In genomic region chr18:70036771-70037452, GRCh38 we compare ENCODE assay signal across 1 cellular context.
TF ChIP-seq lines count a peak whose summit lies in the region.

No MANE protein-coding gene starts in this region.

TF ChIP-seq in GM12878, 131 proteins besides CTCF, POLR2A, EP300 and RAD21 (continued from another document and continues in another):
- TF ChIP-seq ZBTB4 (CRISPR knock-in tag; IDR thresholded peaks at IDR 0.05) (no peak), ETV6 (conservative IDR thresholded peaks at IDR 0.05 in 1 of 2, IDR thresholded peaks at IDR 0.05 in 1 of 2; ENCODE audit: borderline replicate concordance in 1 of 2, low read depth in 1 of 2) (peak in 1 of 2 experiments; percentile 51; a peak in 1 of 4 replicates), STAT1 (conservative IDR thresholded peaks at IDR 0.05) (no peak), RCOR1 (conservative IDR thresholded peaks at IDR 0.05; ENCODE audit: low read depth, low read length) (no peak; the same call in 1 of the 2 replicates), ZBTB33 (IDR thresholded peaks at IDR 0.05) (no peak), RELA (IDR thresholded peaks at IDR 0.05; ENCODE audit: borderline replicate concordance, partially characterized antibody) (no peak), TBL1XR1 (IDR thresholded peaks at IDR 0.05; ENCODE audit: low read depth, low read length) (peak; percentile 37; the same call in 1 of the 2 replicates), TCF3 (IDR thresholded peaks at IDR 0.05; ENCODE audit: borderline replicate concordance, insufficient read depth, low read depth, low read length) (peak; percentile 79), BCLAF1 (IDR thresholded peaks at IDR 0.05) (no peak), MYC (IDR thresholded peaks at IDR 0.05; ENCODE audit: insufficient read depth, insufficient read length, insufficient replicate concordance, low read length, severe bottlenecking) (no peak), CBFB (IDR thresholded peaks at IDR 0.05; ENCODE audit: low read depth) (no peak), EGR1 (IDR thresholded peaks at IDR 0.05; ENCODE audit: borderline replicate concordance in 1 of 2, low read depth in 2 of 2, low read length in 2 of 2) (no peak), HDAC2 (IDR thresholded peaks at IDR 0.05) (no peak), SIX5 (IDR thresholded peaks at IDR 0.05; ENCODE audit: low read depth, low read length, severe bottlenecking) (no peak), KDM1A (IDR thresholded peaks at IDR 0.05; ENCODE audit: borderline replicate concordance) (no peak), KAT2A (conservative IDR thresholded peaks at IDR 0.05; ENCODE audit: control insufficient read depth, low read depth, low read length) (no peak), RAD51 (IDR thresholded peaks at IDR 0.05) (peak; percentile 76), NFYA (IDR thresholded peaks at IDR 0.05; ENCODE audit: borderline replicate concordance, low read depth, low read length) (no peak), NFIC (IDR thresholded peaks at IDR 0.05; ENCODE audit: low read depth, low read length) (peak; percentile 87), SMC3 (IDR thresholded peaks at IDR 0.05; ENCODE audit: borderline replicate concordance, low read length) (no peak), ZNF622 (IDR thresholded peaks at IDR 0.05) (no peak), WRNIP1 (IDR thresholded peaks at IDR 0.05; ENCODE audit: borderline replicate concordance, low read depth, low read length) (no peak), JUNB (IDR thresholded peaks at IDR 0.05) (peak; percentile 86), ASH2L (IDR thresholded peaks at IDR 0.05; ENCODE audit: borderline replicate concordance, low read depth) (no peak), MYB (IDR thresholded peaks at IDR 0.05; ENCODE audit: borderline replicate concordance, low read depth, low read length) (no peak), NBN (IDR thresholded peaks at IDR 0.05) (0 out of 2 replicates have a peak, but pooled peaks have one; percentile 32), NFXL1 (IDR thresholded peaks at IDR 0.05; ENCODE audit: borderline replicate concordance) (no peak), CREM (IDR thresholded peaks at IDR 0.05; ENCODE audit: low read depth) (peak; percentile 83), CBX3 (IDR thresholded peaks at IDR 0.05; ENCODE audit: borderline replicate concordance, low read depth) (no peak), RB1 (IDR thresholded peaks at IDR 0.05; ENCODE audit: borderline replicate concordance) (no peak), ELK1 (IDR thresholded peaks at IDR 0.05; ENCODE audit: low read depth, low read length) (no peak), PBX3 (IDR thresholded peaks at IDR 0.05; ENCODE audit: insufficient replicate concordance, low read depth, low read length) (no peak), SP1 (IDR thresholded peaks at IDR 0.05; ENCODE audit: low read depth, low read length) (no peak), ESRRA (IDR thresholded peaks at IDR 0.05; ENCODE audit: low read length) (no peak), SMAD5 (IDR thresholded peaks at IDR 0.05; ENCODE audit: low read depth) (no peak)
- TF ChIP-seq, protein P1, sequence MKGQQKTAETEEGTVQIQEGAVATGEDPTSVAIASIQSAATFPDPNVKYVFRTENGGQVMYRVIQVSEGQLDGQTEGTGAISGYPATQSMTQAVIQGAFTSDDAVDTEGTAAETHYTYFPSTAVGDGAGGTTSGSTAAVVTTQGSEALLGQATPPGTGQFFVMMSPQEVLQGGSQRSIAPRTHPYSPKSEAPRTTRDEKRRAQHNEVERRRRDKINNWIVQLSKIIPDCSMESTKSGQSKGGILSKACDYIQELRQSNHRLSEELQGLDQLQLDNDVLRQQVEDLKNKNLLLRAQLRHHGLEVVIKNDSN (IDR thresholded peaks at IDR 0.05; ENCODE audit: borderline replicate concordance, extremely low read length, insufficient read depth, low read depth, low read length), result no peak
- TF ChIP-seq, protein P2, sequence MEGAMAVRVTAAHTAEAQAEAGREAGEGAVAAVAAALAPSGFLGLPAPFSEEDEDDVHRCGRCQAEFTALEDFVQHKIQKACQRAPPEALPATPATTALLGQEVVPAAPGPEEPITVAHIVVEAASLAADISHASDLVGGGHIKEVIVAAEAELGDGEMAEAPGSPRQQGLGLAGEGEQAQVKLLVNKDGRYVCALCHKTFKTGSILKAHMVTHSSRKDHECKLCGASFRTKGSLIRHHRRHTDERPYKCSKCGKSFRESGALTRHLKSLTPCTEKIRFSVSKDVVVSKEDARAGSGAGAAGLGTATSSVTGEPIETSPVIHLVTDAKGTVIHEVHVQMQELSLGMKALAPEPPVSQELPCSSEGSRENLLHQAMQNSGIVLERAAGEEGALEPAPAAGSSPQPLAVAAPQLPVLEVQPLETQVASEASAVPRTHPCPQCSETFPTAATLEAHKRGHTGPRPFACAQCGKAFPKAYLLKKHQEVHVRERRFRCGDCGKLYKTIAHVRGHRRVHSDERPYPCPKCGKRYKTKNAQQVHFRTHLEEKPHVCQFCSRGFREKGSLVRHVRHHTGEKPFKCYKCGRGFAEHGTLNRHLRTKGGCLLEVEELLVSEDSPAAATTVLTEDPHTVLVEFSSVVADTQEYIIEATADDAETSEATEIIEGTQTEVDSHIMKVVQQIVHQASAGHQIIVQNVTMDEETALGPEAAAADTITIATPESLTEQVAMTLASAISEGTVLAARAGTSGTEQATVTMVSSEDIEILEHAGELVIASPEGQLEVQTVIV (IDR thresholded peaks at IDR 0.05; ENCODE audit: borderline replicate concordance, partially characterized antibody), result no peak
- TF ChIP-seq, protein P3, sequence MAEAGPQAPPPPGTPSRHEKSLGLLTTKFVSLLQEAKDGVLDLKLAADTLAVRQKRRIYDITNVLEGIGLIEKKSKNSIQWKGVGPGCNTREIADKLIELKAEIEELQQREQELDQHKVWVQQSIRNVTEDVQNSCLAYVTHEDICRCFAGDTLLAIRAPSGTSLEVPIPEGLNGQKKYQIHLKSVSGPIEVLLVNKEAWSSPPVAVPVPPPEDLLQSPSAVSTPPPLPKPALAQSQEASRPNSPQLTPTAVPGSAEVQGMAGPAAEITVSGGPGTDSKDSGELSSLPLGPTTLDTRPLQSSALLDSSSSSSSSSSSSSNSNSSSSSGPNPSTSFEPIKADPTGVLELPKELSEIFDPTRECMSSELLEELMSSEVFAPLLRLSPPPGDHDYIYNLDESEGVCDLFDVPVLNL (IDR thresholded peaks at IDR 0.05; ENCODE audit: low read depth, low read length), result no peak
- TF ChIP-seq, protein P4, sequence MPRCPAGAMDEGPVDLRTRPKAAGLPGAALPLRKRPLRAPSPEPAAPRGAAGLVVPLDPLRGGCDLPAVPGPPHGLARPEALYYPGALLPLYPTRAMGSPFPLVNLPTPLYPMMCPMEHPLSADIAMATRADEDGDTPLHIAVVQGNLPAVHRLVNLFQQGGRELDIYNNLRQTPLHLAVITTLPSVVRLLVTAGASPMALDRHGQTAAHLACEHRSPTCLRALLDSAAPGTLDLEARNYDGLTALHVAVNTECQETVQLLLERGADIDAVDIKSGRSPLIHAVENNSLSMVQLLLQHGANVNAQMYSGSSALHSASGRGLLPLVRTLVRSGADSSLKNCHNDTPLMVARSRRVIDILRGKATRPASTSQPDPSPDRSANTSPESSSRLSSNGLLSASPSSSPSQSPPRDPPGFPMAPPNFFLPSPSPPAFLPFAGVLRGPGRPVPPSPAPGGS (IDR thresholded peaks at IDR 0.05; ENCODE audit: borderline replicate concordance, insufficient read depth, low read depth, low read length, poor library complexity, severe bottlenecking), result peak; percentile 68
- TF ChIP-seq, protein P5, sequence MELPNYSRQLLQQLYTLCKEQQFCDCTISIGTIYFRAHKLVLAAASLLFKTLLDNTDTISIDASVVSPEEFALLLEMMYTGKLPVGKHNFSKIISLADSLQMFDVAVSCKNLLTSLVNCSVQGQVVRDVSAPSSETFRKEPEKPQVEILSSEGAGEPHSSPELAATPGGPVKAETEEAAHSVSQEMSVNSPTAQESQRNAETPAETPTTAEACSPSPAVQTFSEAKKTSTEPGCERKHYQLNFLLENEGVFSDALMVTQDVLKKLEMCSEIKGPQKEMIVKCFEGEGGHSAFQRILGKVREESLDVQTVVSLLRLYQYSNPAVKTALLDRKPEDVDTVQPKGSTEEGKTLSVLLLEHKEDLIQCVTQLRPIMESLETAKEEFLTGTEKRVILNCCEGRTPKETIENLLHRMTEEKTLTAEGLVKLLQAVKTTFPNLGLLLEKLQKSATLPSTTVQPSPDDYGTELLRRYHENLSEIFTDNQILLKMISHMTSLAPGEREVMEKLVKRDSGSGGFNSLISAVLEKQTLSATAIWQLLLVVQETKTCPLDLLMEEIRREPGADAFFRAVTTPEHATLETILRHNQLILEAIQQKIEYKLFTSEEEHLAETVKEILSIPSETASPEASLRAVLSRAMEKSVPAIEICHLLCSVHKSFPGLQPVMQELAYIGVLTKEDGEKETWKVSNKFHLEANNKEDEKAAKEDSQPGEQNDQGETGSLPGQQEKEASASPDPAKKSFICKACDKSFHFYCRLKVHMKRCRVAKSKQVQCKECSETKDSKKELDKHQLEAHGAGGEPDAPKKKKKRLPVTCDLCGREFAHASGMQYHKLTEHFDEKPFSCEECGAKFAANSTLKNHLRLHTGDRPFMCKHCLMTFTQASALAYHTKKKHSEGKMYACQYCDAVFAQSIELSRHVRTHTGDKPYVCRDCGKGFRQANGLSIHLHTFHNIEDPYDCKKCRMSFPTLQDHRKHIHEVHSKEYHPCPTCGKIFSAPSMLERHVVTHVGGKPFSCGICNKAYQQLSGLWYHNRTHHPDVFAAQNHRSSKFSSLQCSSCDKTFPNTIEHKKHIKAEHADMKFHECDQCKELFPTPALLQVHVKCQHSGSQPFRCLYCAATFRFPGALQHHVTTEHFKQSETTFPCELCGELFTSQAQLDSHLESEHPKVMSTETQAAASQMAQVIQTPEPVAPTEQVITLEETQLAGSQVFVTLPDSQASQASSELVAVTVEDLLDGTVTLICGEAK (IDR thresholded peaks at IDR 0.05; ENCODE audit: borderline replicate concordance), result no peak
